8 cellular contexts compared by ENCODE assay signal in genomic region chr4:128287871-128288688, GRCh38. TPM values are rescaled to one million over a fixed set of nuclear protein-coding genes. Genes with fewer than 3 reads are reported as not detected.
A peak's percentile ranks its signal among the peaks of the same experiment; 100 is the strongest.
DNase-seq lines count a peak whose midpoint lies in the region; TF ChIP-seq lines count a peak whose summit lies in the region.

No MANE protein-coding gene starts in this region.

- H3K9me3 ChIP-seq in HAP-1 (no peaks in the 10 kb centered on the region; the same call in 1 of the 2 replicates), MG63 (0 out of 2 replicates have a peak, but pooled peaks cover 3% of the 10 kb centered on the region)

- peaks cover 2% of the 10 kb centered on the region for H3K27me3 Mint-ChIP-seq in nephron progenitor cell (ENCODE audit: low read depth, poor library complexity)
- no peaks in the 10 kb centered on the region for H3K27me3 Mint-ChIP-seq in stimulated activated naive CD8-positive, alpha-beta T cell treated with anti-CD3 and anti-CD28 coated beads, Interleukin-15, Interleukin-2, amounts not matched to agents 100 ng/mL and 50 ng/mL, for 24 hours

- peaks cover 14% of the 10 kb centered on the region for H3K4me1 ChIP-seq in HAP-1

- DNase-seq in GDM1 (lab: John Stamatoyannopoulos, UW) (peak; percentile 98), HAP-1 (ENCODE audit: low spot score in 2 of 2) (peak; percentile 99 to 100), MG63 (peak; percentile 96), SHP77 (lab: John Stamatoyannopoulos, UW) (peak; percentile 96), activated gamma-delta T cell (lab: John Stamatoyannopoulos, UW) (peak; percentile 98), fibroblast of the conjunctiva (ENCODE audit: low read depth) (peak; percentile 99), nephron progenitor cell (peak; percentile 99)

- H3K36me3 Mint-ChIP-seq in nephron progenitor cell (ENCODE audit: low read depth), result peaks cover 28% of the 10 kb centered on the region
- peaks cover 16% of the 10 kb centered on the region for H3K36me3 Mint-ChIP-seq in stimulated activated naive CD8-positive, alpha-beta T cell treated with anti-CD3 and anti-CD28 coated beads, Interleukin-15, Interleukin-2, amounts not matched to agents 100 ng/mL and 50 ng/mL, for 24 hours (ENCODE audit: low read depth)

- peak; percentile 22 for TF ChIP-seq CTCF in nephron progenitor cell (IDR thresholded peaks at IDR 0.05)

- H3K36me3 ChIP-seq in HAP-1 (replicated peaks) (no peaks in the 10 kb centered on the region), MG63 (peaks cover 32% of the 10 kb centered on the region)

- H3K4me3 Mint-ChIP-seq in nephron progenitor cell, result peak overlapping the region; percentile 98
- H3K4me3 Mint-ChIP-seq in stimulated activated naive CD8-positive, alpha-beta T cell treated with anti-CD3 and anti-CD28 coated beads, Interleukin-15, Interleukin-2, amounts not matched to agents 100 ng/mL and 50 ng/mL, for 24 hours, result peak overlapping the region; percentile 89

- peak overlapping the region; percentile 61 for H3K4me3 ChIP-seq in HAP-1
- peak overlapping the region; percentile 56 for H3K4me3 ChIP-seq in MG63

- peaks cover 24% of the 10 kb centered on the region for H3K4me1 Mint-ChIP-seq in nephron progenitor cell
- H3K4me1 Mint-ChIP-seq in stimulated activated naive CD8-positive, alpha-beta T cell treated with anti-CD3 and anti-CD28 coated beads, Interleukin-15, Interleukin-2, amounts not matched to agents 100 ng/mL and 50 ng/mL, for 24 hours (ENCODE audit: low read depth), result peaks cover 35% of the 10 kb centered on the region

- in situ Hi-C loops in HAP-1 (cut with MboI; ENCODE audit: low sequenced_read_pairs), result no loop called here

- peaks cover 21% of the 10 kb centered on the region for H3K9me3 Mint-ChIP-seq in nephron progenitor cell
- no peaks in the 10 kb centered on the region for H3K9me3 Mint-ChIP-seq in stimulated activated naive CD8-positive, alpha-beta T cell treated with anti-CD3 and anti-CD28 coated beads, Interleukin-15, Interleukin-2, amounts not matched to agents 100 ng/mL and 50 ng/mL, for 24 hours

- H3K27me3 ChIP-seq in HAP-1 (ENCODE audit: low read depth), result no peaks in the 10 kb centered on the region
- H3K27me3 ChIP-seq in MG63, result no peaks in the 10 kb centered on the region

- peak overlapping the region; percentile 90 for H3K27ac Mint-ChIP-seq in nephron progenitor cell
- H3K27ac Mint-ChIP-seq in stimulated activated naive CD8-positive, alpha-beta T cell treated with anti-CD3 and anti-CD28 coated beads, Interleukin-15, Interleukin-2, amounts not matched to agents 100 ng/mL and 50 ng/mL, for 24 hours, result peak overlapping the region; percentile 94

RNA-seq across cellular contexts. Expression of gene PGRMC2, which starts 0.5 kb away (rescaled TPM):
- 40.0 and 104 TPM in 2 replicates for total RNA-seq in MG63 (2014; rRNA removed; shearing (Covaris generic); ENCODE audit: low replicate concordance)

Comparison
In these comparisons a context has a peak if more than half of its experiments do, and no peak if none do; other contexts are left out.
1. Peak in every context shown above with its lines: DNase-seq and H3K4me3 ChIP-seq.